Comparison of ENCODE assay signal across 1 cellular context in the genomic region with DNA sequence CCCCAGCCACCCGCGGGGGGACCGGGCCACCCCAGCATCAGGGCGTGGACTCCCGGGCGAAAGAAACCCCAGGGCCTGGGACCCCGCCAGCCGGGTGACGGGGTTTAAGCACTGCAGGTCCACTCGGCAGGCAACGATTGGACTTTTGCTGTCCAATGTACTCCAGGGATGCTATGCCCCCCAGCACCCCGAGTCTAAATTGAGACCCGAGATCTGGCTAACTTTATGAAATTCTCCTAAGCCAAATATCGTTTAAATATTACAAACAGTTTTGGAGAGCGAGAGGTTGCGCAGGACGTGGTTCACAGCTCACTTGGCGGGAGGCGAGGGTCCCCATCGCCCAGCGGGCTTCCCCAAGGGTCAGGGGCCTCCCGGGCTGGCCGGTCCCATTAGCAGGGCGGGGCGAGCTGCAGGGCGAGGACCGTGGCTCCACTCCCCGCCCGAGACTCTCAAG.
TF ChIP-seq lines count a peak whose summit lies in the region.

No MANE protein-coding gene starts in this region.

TF ChIP-seq in H1, 55 proteins besides CTCF, POLR2A, EP300 and RAD21:
- peak; percentile 1; the same call in 1 of the 2 replicates for TF ChIP-seq RBBP5 (IDR thresholded peaks at IDR 0.05; ENCODE audit: borderline replicate concordance, low read depth, low read length)
- TF ChIP-seq KDM4A (IDR thresholded peaks at IDR 0.05; ENCODE audit: low read depth, low read length, severe bottlenecking): peak; percentile 11
- 0 out of 2 replicates have a peak, but pooled peaks have one; percentile 0 for TF ChIP-seq BACH1 (IDR thresholded peaks at IDR 0.05; ENCODE audit: low read length)
- no peak for TF ChIP-seq TAF1 (IDR thresholded peaks at IDR 0.05; ENCODE audit: low read depth, low read length)
- TF ChIP-seq HDAC2 (IDR thresholded peaks at IDR 0.05; ENCODE audit: borderline replicate concordance in 1 of 2, low read depth in 2 of 2, low read length in 2 of 2): no peak
